19 cellular contexts compared by ENCODE assay signal in genomic region chr3:127743676-127744075, GRCh38.
DNase-seq lines count a peak whose midpoint lies in the region; ATAC-seq and TF ChIP-seq lines count a peak whose summit lies in the region.
"Had no signal": no experiment of that assay in that cellular context is flagged by ENCODE, and none has a peak within 500 bp of the region (broad histone marks: within the 10 kb centered on the region; RNA-seq: fewer than 3 reads in every experiment).

No MANE protein-coding gene starts in this region.

- H3K4me3 ChIP-seq in ascending aorta: no peak overlapping the region
- no peak overlapping the region for H3K4me3 ChIP-seq in lower lobe of right lung
- no peak overlapping the region for H3K4me3 ChIP-seq in gastrocnemius medialis
- no peak overlapping the region for H3K4me3 ChIP-seq in brain microvascular endothelial cell (ENCODE audit: low read depth, low read length)

- H3K27me3 ChIP-seq in ascending aorta: no peaks in the 10 kb centered on the region
- no peaks in the 10 kb centered on the region for H3K27me3 ChIP-seq in lower lobe of right lung (ENCODE audit: low read depth)
- H3K27me3 ChIP-seq in gastrocnemius medialis: no peaks in the 10 kb centered on the region
- H3K27me3 ChIP-seq in brain microvascular endothelial cell (replicated peaks): no peaks in the 10 kb centered on the region
- H3K27me3 ChIP-seq: foreskin keratinocyte had no signal

- ATAC-seq in lower lobe of right lung (no peak), gastrocnemius medialis (no peak), HG02678 (IDR thresholded peaks at IDR 0.05; ENCODE audit: unreplicated experiment) (no peak)
- ATAC-seq: activated T-cell treated with anti-CD3 and anti-CD28 coated beads, Interleukin-2, amount 50 U/mL, for 4 hours; foreskin keratinocyte had no signal

- 0 out of 2 replicates have a peak, but pooled peaks cover 16% of the 10 kb centered on the region for H3K36me3 Mint-ChIP-seq in HFFc6 (ENCODE audit: low read depth)
- H3K36me3 Mint-ChIP-seq: activated naive CD4-positive, alpha-beta T cell treated with anti-CD3 and anti-CD28 coated beads, Interleukin-2, amount 50 U/mL, for 24 hours had no signal

- intact Hi-C loops in ascending aorta (cut with DNase I) (no loop called here), lower lobe of right lung (cut with DNase I) (no loop called here), gastrocnemius medialis (cut with DNase I; ENCODE audit: low total_unique reads) (no loop called here)

- no peak for TF ChIP-seq POLR2A in gastrocnemius medialis (IDR thresholded peaks at IDR 0.05)

- H3K27ac ChIP-seq in ascending aorta: peak overlapping the region; percentile 34 to 46
- peak overlapping the region; percentile 40 for H3K27ac ChIP-seq in lower lobe of right lung
- peak overlapping the region; percentile 45 to 86 (median 78) for H3K27ac ChIP-seq in gastrocnemius medialis
- H3K27ac ChIP-seq in brain microvascular endothelial cell: no peak overlapping the region
- H3K27ac ChIP-seq: foreskin keratinocyte had no signal

- H3K9me3 Mint-ChIP-seq in HFFc6: no peaks in the 10 kb centered on the region
- H3K9me3 Mint-ChIP-seq: activated naive CD4-positive, alpha-beta T cell treated with anti-CD3 and anti-CD28 coated beads, Interleukin-2, amount 50 U/mL, for 24 hours; activated T-cell treated with anti-CD3 and anti-CD28 coated beads, Interleukin-2, amount 50 U/mL, for 4 hours had no signal

- peak overlapping the region; percentile 78 for H3K27ac Mint-ChIP-seq in HFFc6
- H3K27ac Mint-ChIP-seq: activated naive CD4-positive, alpha-beta T cell treated with anti-CD3 and anti-CD28 coated beads, Interleukin-2, amount 50 U/mL, for 24 hours; progenitor cell of endocrine pancreas had no signal

- H3K9me3 ChIP-seq in ascending aorta: no peaks in the 10 kb centered on the region
- no peaks in the 10 kb centered on the region for H3K9me3 ChIP-seq in lower lobe of right lung
- H3K9me3 ChIP-seq in gastrocnemius medialis: no peaks in the 10 kb centered on the region

- peaks cover 88% of the 10 kb centered on the region for H3K4me1 Mint-ChIP-seq in HFFc6 (ENCODE audit: low read depth)
- H3K4me1 Mint-ChIP-seq: activated naive CD4-positive, alpha-beta T cell treated with anti-CD3 and anti-CD28 coated beads, Interleukin-2, amount 50 U/mL, for 24 hours had no signal

- in situ Hi-C loops in gastrocnemius medialis (cut with MboI; ENCODE audit: low sequenced_read_pairs in 4 of 4) (no loop called here), brain microvascular endothelial cell (cut with HindIII; ENCODE audit: low pct_ligation_motif_present, low sequenced_read_pairs) (no loop called here)

- peaks cover 5 to 28% of the 10 kb centered on the region in 2 donors for H3K4me1 ChIP-seq in ascending aorta
- peaks cover 51% of the 10 kb centered on the region for H3K4me1 ChIP-seq in lower lobe of right lung
- peaks cover 40 to 48% of the 10 kb centered on the region in 2 donors for H3K4me1 ChIP-seq in gastrocnemius medialis

- no peak for DNase-seq in HFFc6
- DNase-seq in ascending aorta (ENCODE audit: low spot score in 2 of 2): no peak
- DNase-seq in lower lobe of right lung: no peak
- peak in 1 of 2 donors; percentile 5 for DNase-seq in gastrocnemius medialis
- no peak for DNase-seq in brain microvascular endothelial cell
- no peak for DNase-seq in anterior cingulate cortex (lab: John Stamatoyannopoulos, UW)
- no peak for DNase-seq in occipital lobe (lab: John Stamatoyannopoulos, UW)
- DNase-seq: activated CD4-positive, alpha-beta T cell treated with anti-CD3 and anti-CD28 coated beads for 1 hour; activated T-cell treated with anti-CD3 and anti-CD28 coated beads, Interleukin-2, amount 50 U/mL, for 4 hours; dermis blood vessel endothelial cell; foreskin keratinocyte; GDM1; MM.1S; NCI-H146; NCI-H2171 treated with DMSO at 0.1 percent for 48 hours; NCI-H526 treated with DMSO at 0.1 percent for 48 hours had no signal

- H3K27me3 Mint-ChIP-seq in HFFc6 (ENCODE audit: insufficient read depth): peaks cover 5% of the 10 kb centered on the region; the same call in 1 of the 2 replicates

- TF ChIP-seq CTCF in HFFc6 (IDR thresholded peaks at IDR 0.05) (no peak), ascending aorta (IDR thresholded peaks at IDR 0.05) (no peak), lower lobe of right lung (IDR thresholded peaks at IDR 0.05) (no peak), gastrocnemius medialis (IDR thresholded peaks at IDR 0.05 in 4 of 5, conservative IDR thresholded peaks at IDR 0.05 in 1 of 5) (no peak), brain microvascular endothelial cell (IDR thresholded peaks at IDR 0.05; ENCODE audit: low read depth, low read length, missing control alignments) (no peak)

- H3K36me3 ChIP-seq in ascending aorta (no peaks in the 10 kb centered on the region), lower lobe of right lung (no peaks in the 10 kb centered on the region), gastrocnemius medialis (no peaks in the 10 kb centered on the region), brain microvascular endothelial cell (replicated peaks) (no peaks in the 10 kb centered on the region)

- no peak overlapping the region for H3K4me3 Mint-ChIP-seq in HFFc6
- H3K4me3 Mint-ChIP-seq: activated naive CD4-positive, alpha-beta T cell treated with anti-CD3 and anti-CD28 coated beads, Interleukin-2, amount 50 U/mL, for 24 hours; activated T-cell treated with anti-CD3 and anti-CD28 coated beads, Interleukin-2, amount 50 U/mL, for 4 hours had no signal
